1 cellular context compared by ENCODE assay signal in genomic region chr18:25039781-25040180, GRCh38.
TF ChIP-seq lines count a peak whose summit lies in the region.

No MANE protein-coding gene starts in this region.

TF ChIP-seq in GM23338, 12 proteins besides CTCF, POLR2A, EP300 and RAD21 (continued from another document):
- TF ChIP-seq ZNF462 (CRISPR knock-in tag; IDR thresholded peaks at IDR 0.05) = no peak
